Comparison of ENCODE assay signal across 23 cellular contexts in genomic region chr5:65512170-65512937, GRCh38. TPM values are rescaled to one million over a fixed set of nuclear protein-coding genes. Genes with fewer than 3 reads are reported as not detected.
DNase-seq lines count a peak whose midpoint lies in the region; FAIRE-seq and TF ChIP-seq lines count a peak whose summit lies in the region.
"Had no signal": no experiment of that assay in that cellular context is flagged by ENCODE, and none has a peak within 500 bp of the region (broad histone marks: within the 10 kb centered on the region; RNA-seq: fewer than 3 reads in every experiment).

No MANE protein-coding gene starts in this region.

- H3K4me1 ChIP-seq in mesenchymal stem cell (ENCODE audit: control insufficient read depth, insufficient read depth, low read depth, low read length) (no peaks in the 10 kb centered on the region), sigmoid colon (no peaks in the 10 kb centered on the region)
- H3K4me1 ChIP-seq: parathyroid adenoma, uterus had no signal

- H3K9me3 ChIP-seq in mesenchymal stem cell (ENCODE audit: control insufficient read depth, low read length) (no peaks in the 10 kb centered on the region), sigmoid colon (no peaks in the 10 kb centered on the region)
- H3K9me3 ChIP-seq: uterus had no signal

- no peak overlapping the region for H2BK5ac ChIP-seq in mesenchymal stem cell (ENCODE audit: low read depth, low read length, poor library complexity, severe bottlenecking)

- no peak overlapping the region for H3K14ac ChIP-seq in mesenchymal stem cell (ENCODE audit: low read length in 2 of 2)

- H3K18ac ChIP-seq in mesenchymal stem cell (ENCODE audit: low read depth in 1 of 2, low read length in 2 of 2), result no peak overlapping the region

- intact Hi-C loops in sigmoid colon (cut with DNase I), result no loop called here

- H3K27ac ChIP-seq in mesenchymal stem cell (ENCODE audit: low read length, poor library complexity, severe bottlenecking), result no peak overlapping the region
- H3K27ac ChIP-seq in sigmoid colon, result no peak overlapping the region
- H3K27ac ChIP-seq: coronary artery, parathyroid adenoma, SJSA1, uterus had no signal

- H2BK120ac ChIP-seq in mesenchymal stem cell (ENCODE audit: low read depth, low read length), result no peak overlapping the region

- no peaks in the 10 kb centered on the region for H3K36me3 ChIP-seq in bronchial epithelial cell (ENCODE audit: control insufficient read depth, insufficient read depth, low read length)
- H3K36me3 ChIP-seq in mesenchymal stem cell (ENCODE audit: control insufficient read depth in 1 of 2, insufficient read depth in 2 of 2, low read depth in 1 of 2, low read length in 2 of 2), result no peaks in the 10 kb centered on the region
- no peaks in the 10 kb centered on the region for H3K36me3 ChIP-seq in sigmoid colon
- H3K36me3 ChIP-seq: SJSA1, uterus had no signal

- no peak overlapping the region for H3K4ac ChIP-seq in mesenchymal stem cell (ENCODE audit: low read depth in 1 of 2, low read length in 2 of 2)

- TF ChIP-seq CTCF in bronchial epithelial cell (IDR thresholded peaks at IDR 0.05; ENCODE audit: insufficient read depth, low read length, severe bottlenecking), result no peak
- no peak for TF ChIP-seq CTCF in sigmoid colon (IDR thresholded peaks at IDR 0.05)

- TF ChIP-seq EP300 in sigmoid colon (IDR thresholded peaks at IDR 0.05), result no peak

- H3K23ac ChIP-seq in mesenchymal stem cell (ENCODE audit: low read length in 2 of 2), result no peak overlapping the region

- no peak overlapping the region for H4K91ac ChIP-seq in mesenchymal stem cell (ENCODE audit: low read length)

- no peak overlapping the region for H2BK12ac ChIP-seq in mesenchymal stem cell (ENCODE audit: low read length in 2 of 2)

- no peak overlapping the region for H4K8ac ChIP-seq in mesenchymal stem cell (ENCODE audit: low read length)

- H3K79me1 ChIP-seq in mesenchymal stem cell (replicated peaks; ENCODE audit: low read length, poor library complexity, severe bottlenecking), result no peaks in the 10 kb centered on the region

- H3K4me2 ChIP-seq in mesenchymal stem cell (ENCODE audit: low read length, poor library complexity, severe bottlenecking), result no peak overlapping the region

- no peak for FAIRE-seq in bronchial epithelial cell (lab: Jason Lieb, UNC)
- FAIRE-seq: GM12892, RCC 7860 had no signal

- DNase-seq in ELR (ENCODE audit: low read depth) (peak; percentile 8), bronchial epithelial cell (ENCODE audit: low read depth) (peak; percentile 36), mesenchymal stem cell (peak; percentile 27), sigmoid colon (no peak), epidermal melanocyte (ENCODE audit: insufficient read length, low spot score) (no peak)
- peak; percentile 12 for DNase-seq in Jurkat, Clone E6-1 (ENCODE audit: low read depth, low spot score)
- DNase-seq in stimulated activated CD4-positive, alpha-beta T cell treated with anti-CD3 and anti-CD28 coated beads, Interleukin-4, amount 100 ng/mL, for 1 hour, result no peak
- DNase-seq: activated CD4-positive, alpha-beta T cell treated with anti-CD3 and anti-CD28 coated beads, Interleukin-2, amount 10 ng/mL, durations not matched to agents 7 days and 5 days; activated CD8-positive, alpha-beta memory T cell treated with anti-CD3 and anti-CD28 coated beads, Interleukin-2, amount 50 U/mL, for 4 hours; activated gamma-delta T cell; DMS 273 treated with DMSO at 0.1 percent for 48 hours; endodermal cell; left ventricle myocardium superior; midbrain; NCI-H1048; NCI-H187 treated with DMSO at 0.1 percent for 48 hours; NCI-H226; uterus had no signal

- H3K4me3 ChIP-seq in Jurkat, Clone E6-1 (ENCODE audit: low read length), result no peak overlapping the region
- no peak overlapping the region for H3K4me3 ChIP-seq in bronchial epithelial cell (ENCODE audit: low read depth, low read length)
- no peak overlapping the region for H3K4me3 ChIP-seq in mesenchymal stem cell (ENCODE audit: insufficient read depth in 1 of 2, low read depth in 1 of 2, low read length in 2 of 2)
- H3K4me3 ChIP-seq in sigmoid colon, result no peak overlapping the region
- H3K4me3 ChIP-seq: coronary artery, SJSA1, uterus had no signal

- no peak overlapping the region for H2AFZ ChIP-seq in mesenchymal stem cell (ENCODE audit: low read depth, low read length)
- H2AFZ ChIP-seq: parathyroid adenoma had no signal

- H3K9ac ChIP-seq in mesenchymal stem cell (ENCODE audit: low read length), result no peak overlapping the region
- H3K9ac ChIP-seq: parathyroid adenoma had no signal

- 69% methylated on average over 3 of the region's 6 CpGs for WGBS in mesenchymal stem cell
- 45 to 75% methylated on average over 6 of the region's 6 CpGs for WGBS in sigmoid colon, 2 donors

- H2BK15ac ChIP-seq in mesenchymal stem cell (ENCODE audit: low read depth, poor library complexity, severe bottlenecking), result no peak overlapping the region

- no peaks in the 10 kb centered on the region for H3K27me3 ChIP-seq in bronchial epithelial cell (ENCODE audit: control insufficient read depth, insufficient read depth, low read length)
- H3K27me3 ChIP-seq in mesenchymal stem cell (ENCODE audit: control insufficient read depth in 1 of 2, insufficient read depth in 1 of 2, low read length in 2 of 2), result no peaks in the 10 kb centered on the region
- no peaks in the 10 kb centered on the region for H3K27me3 ChIP-seq in sigmoid colon
- H3K27me3 ChIP-seq: SJSA1, uterus had no signal

- no peak overlapping the region for H2AK5ac ChIP-seq in mesenchymal stem cell (ENCODE audit: low read length, severe bottlenecking)

- no peak for TF ChIP-seq POLR2A in sigmoid colon (IDR thresholded peaks at IDR 0.05)

RNA-seq across cellular contexts. Expression of gene ADAMTS6, which starts 30.6 kb away (rescaled TPM):
- 0.52 TPM for polyA plus RNA-seq in Jurkat, Clone E6-1 (2012; ENCODE audit: insufficient read depth, insufficient read length)
- 5.9 and 17.6 TPM in 2 replicates for total RNA-seq in bronchial epithelial cell
- polyA plus RNA-seq in mesenchymal stem cell (2013, experiment 1 of 2), result 0.68 TPM
- 0.67 TPM for polyA plus RNA-seq in mesenchymal stem cell (2013, experiment 2 of 2)
- total RNA-seq in sigmoid colon, result 10 to 100 TPM in 1 of 4 donors, 1 to 10 TPM in 3; 3.7 to 18.3 (median 8.2) TPM
- under 1 TPM in 1 of 3 donors, not detected in 2; 0.74 TPM for polyA plus RNA-seq in sigmoid colon

RNA-seq across cellular contexts. Expression of gene CENPK, which starts 50.6 kb away (rescaled TPM):
- polyA plus RNA-seq in Jurkat, Clone E6-1 (2012; ENCODE audit: insufficient read depth, insufficient read length), result 50.8 TPM
- total RNA-seq in bronchial epithelial cell, result 2.1 and 4.2 TPM in 2 replicates
- 12.8 TPM for polyA plus RNA-seq in mesenchymal stem cell (2013, experiment 1 of 2)
- 14.0 TPM for polyA plus RNA-seq in mesenchymal stem cell (2013, experiment 2 of 2)
- total RNA-seq in sigmoid colon, result 1 to 10 TPM in 2 of 4 donors, not detected in 2; 1.4 to 1.8 TPM
- polyA plus RNA-seq in sigmoid colon, result 10 to 100 TPM in 1 of 3 donors, 1 to 10 TPM in 2; 3.6 to 14.5 (median 9.7) TPM

RNA-seq across cellular contexts. Expression of gene PPWD1, which starts 50.7 kb away (rescaled TPM):
- 55.3 TPM for polyA plus RNA-seq in Jurkat, Clone E6-1 (2012; ENCODE audit: insufficient read depth, insufficient read length)
- total RNA-seq in bronchial epithelial cell (21.4 and 24.7 TPM in 2 replicates), sigmoid colon (10 to 100 TPM; 50.2 to 91.1 (median 78.1) TPM)
- 19.9 TPM for polyA plus RNA-seq in mesenchymal stem cell (2013, experiment 1 of 2)
- 19.0 TPM for polyA plus RNA-seq in mesenchymal stem cell (2013, experiment 2 of 2)
- polyA plus RNA-seq in sigmoid colon, result 10 to 100 TPM in 2 of 3 donors, 1 to 10 TPM in 1; 9.7 to 20.2 (median 17.4) TPM

Comparison
In these comparisons a context has a peak if more than half of its experiments do, and no peak if none do; other contexts are left out.
1. DNase-seq: peak in ELR (single experiment), Jurkat, Clone E6-1 (single experiment), bronchial epithelial cell (single experiment) and mesenchymal stem cell (single experiment); none in sigmoid colon (single experiment), stimulated activated CD4-positive, alpha-beta T cell treated with anti-CD3 and anti-CD28 coated beads, Interleukin-4, amount 100 ng/mL, for 1 hour (single experiment) and epidermal melanocyte (single experiment).